ENCODE assay signal across 8 cellular contexts in the genomic region with DNA sequence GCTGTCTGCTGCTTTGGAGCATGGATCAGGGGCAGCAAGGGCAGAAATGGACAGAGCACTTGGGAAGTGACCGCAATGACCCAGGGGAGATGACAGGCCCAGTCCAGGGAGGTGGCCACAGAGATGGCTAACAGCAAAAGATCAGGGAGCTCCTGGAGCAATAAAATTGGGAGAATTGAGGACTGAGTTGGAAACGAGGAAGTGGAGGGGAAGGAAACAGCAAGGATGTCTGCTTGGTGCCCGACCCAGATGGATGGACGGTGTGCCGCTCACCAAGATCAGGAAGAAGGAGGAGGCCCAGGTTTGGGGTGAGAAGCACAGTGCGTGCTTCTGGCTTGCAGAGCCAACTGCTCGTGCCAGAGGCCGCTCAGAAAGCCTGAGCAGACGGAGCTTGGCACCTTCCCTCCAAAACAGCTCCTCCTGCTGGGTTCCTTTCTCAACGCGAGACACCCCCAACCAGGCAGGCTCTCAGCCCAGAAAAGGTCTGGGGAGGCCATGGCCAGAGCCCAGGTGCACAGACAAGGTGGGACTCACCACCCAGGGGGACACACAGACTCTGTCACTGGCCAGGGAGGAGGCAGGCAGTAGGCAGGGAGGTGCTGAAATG. TPM values are rescaled to one million over a fixed set of nuclear protein-coding genes. Genes with fewer than 3 reads are reported as not detected.
DNase-seq lines count a peak whose midpoint lies in the region; ATAC-seq, FAIRE-seq and TF ChIP-seq lines count a peak whose summit lies in the region.

No MANE protein-coding gene starts in this region.

- H3K9me3 ChIP-seq in DND-41 (ENCODE audit: insufficient read depth, low read length, severe bottlenecking) = no peaks in the 10 kb centered on the region
- no peaks in the 10 kb centered on the region for H3K9me3 ChIP-seq in body of pancreas
- H3K9me3 ChIP-seq in HepG2 (ENCODE audit: low read length) = no peaks in the 10 kb centered on the region
- no peaks in the 10 kb centered on the region for H3K9me3 ChIP-seq in left lung

- TF ChIP-seq CTCF in DND-41 (IDR thresholded peaks at IDR 0.05; ENCODE audit: borderline replicate concordance, extremely low read depth, low read length, poor library complexity, severe bottlenecking) (peak; percentile 58), body of pancreas (IDR thresholded peaks at IDR 0.05) (peak in 6 of 7 experiments; percentile 16 to 65 (median 52)), HepG2 (CRISPR knock-in tag; IDR thresholded peaks at IDR 0.05) (peak; percentile 71), left lung (IDR thresholded peaks at IDR 0.05) (no peak)

- TF ChIP-seq POLR2A in body of pancreas (IDR thresholded peaks at IDR 0.05) (no peak), HepG2 (IDR thresholded peaks at IDR 0.05; ENCODE audit: insufficient read depth in 1 of 2, low read depth in 2 of 2, low read length in 2 of 2) (no peak)

- intact Hi-C loops in body of pancreas (cut with DNase I) (no loop called here), HepG2 (cut with micrococcal nuclease; ENCODE audit: unreplicated experiment) (no loop called here), left lung (cut with DNase I) (no loop called here)

- POLR2A ChIA-PET in HepG2 (lab: Yijun Ruan, JAX) = interaction anchor here (0.7 to 3.0 kb wide), 6 partner anchors 11 to 72 kb away, joined by 3 to 19 read pairs (median 4); a partner anchor contains a TSS

- TF ChIP-seq RAD21 in HepG2 (CRISPR knock-in tag; IDR thresholded peaks at IDR 0.05) = peak; percentile 60; the same call in 1 of the 2 replicates

- CTCF ChIA-PET in HepG2 (lab: Yijun Ruan, JAX; ENCODE audit: low intra/inter-chr PET ratio, low total read pairs) = interaction anchor here (1.6 kb wide), 1 partner anchor 12 kb away, joined by 9 read pairs; no protein-coding TSS in a partner anchor

- ATAC-seq in DND-41 (ENCODE audit: insufficient read depth, low read depth) (peak; percentile 58), body of pancreas (peak; percentile 75), HepG2 (peak; percentile 10), left lung (no peak)

- H3K36me3 ChIP-seq in DND-41 (ENCODE audit: insufficient read depth, low read length) (no peaks in the 10 kb centered on the region), body of pancreas (replicated peaks in 1 of 2; ENCODE audit: insufficient read depth in 1 of 2, low read depth in 2 of 2) (no peaks in the 10 kb centered on the region), HepG2 (replicated peaks in 1 of 2; ENCODE audit: control insufficient read depth in 1 of 2, insufficient read depth in 2 of 2, low read length in 2 of 2) (no peaks in the 10 kb centered on the region), left lung (no peaks in the 10 kb centered on the region)

- no peak overlapping the region for H2AFZ ChIP-seq in DND-41 (ENCODE audit: low read depth, low read length)
- no peak overlapping the region for H2AFZ ChIP-seq in HepG2 (ENCODE audit: low read length)

- H3K4me1 ChIP-seq in DND-41 (ENCODE audit: insufficient read depth, low read length) (no peaks in the 10 kb centered on the region), body of pancreas (peaks cover 21% of the 10 kb centered on the region), HepG2 (ENCODE audit: insufficient read depth, low read length) (peaks cover 72% of the 10 kb centered on the region), left lung (peaks cover 0 to 7% of the 10 kb centered on the region in 2 donors)

- no peaks in the 10 kb centered on the region for H4K20me1 ChIP-seq in DND-41 (ENCODE audit: insufficient read depth, low read length)
- H4K20me1 ChIP-seq in HepG2 (ENCODE audit: insufficient read depth, low read length) = no peaks in the 10 kb centered on the region

- no peak overlapping the region for H3K9ac ChIP-seq in DND-41 (ENCODE audit: low read depth, low read length)
- H3K9ac ChIP-seq in HepG2 (ENCODE audit: insufficient read depth, low read depth, low read length) = no peak overlapping the region

- 29 to 32% methylated on average over 11 of the region's 11 CpGs for WGBS in body of pancreas, 2 donors
- 79% methylated on average over 6 of the region's 11 CpGs for WGBS in HepG2 (ENCODE audit: low lambda C conversion rate)

- TF ChIP-seq EP300 in HepG2 (IDR thresholded peaks at IDR 0.05; ENCODE audit: low read depth in 2 of 2, low read length in 2 of 2) = no peak
- TF ChIP-seq EP300 in HepG2 (CRISPR knock-in tag; IDR thresholded peaks at IDR 0.05; ENCODE audit: borderline replicate concordance) = no peak

- no peaks in the 10 kb centered on the region for H3K27me3 ChIP-seq in DND-41 (ENCODE audit: insufficient read depth, low read length, poor library complexity)
- H3K27me3 ChIP-seq in body of pancreas = no peaks in the 10 kb centered on the region
- H3K27me3 ChIP-seq in HepG2 (ENCODE audit: control insufficient read depth in 1 of 2, insufficient read depth in 2 of 2, low read length in 2 of 2) = peaks cover 7 to 16% of the 10 kb centered on the region in 2 experiments; a peak in 3 of 5 replicates
- H3K27me3 ChIP-seq in left lung = peaks cover 0 to 59% of the 10 kb centered on the region in 2 donors

- DNase-seq in DND-41 = peak; percentile 25
- peak; percentile 64 for DNase-seq in KBM-7
- peak; percentile 67 to 82 (median 74) for DNase-seq in body of pancreas
- DNase-seq in HepG2 (ENCODE audit: low spot score) = no peak
- no peak for DNase-seq in left lung
- DNase-seq in occipital lobe (lab: John Stamatoyannopoulos, UW) = no peak
- DNase-seq in foreskin melanocyte = no peak
- DNase-seq in LoVo (ENCODE audit: low spot score) = no peak

- H3K4me3 ChIP-seq in DND-41 (ENCODE audit: low read depth in 1 of 2, low read length in 2 of 2) (no peak overlapping the region), body of pancreas (no peak overlapping the region), HepG2 (replicated peaks in 1 of 3; ENCODE audit: insufficient read depth in 1 of 3, low read depth in 2 of 3, low read length in 3 of 3) (no peak overlapping the region), left lung (no peak overlapping the region)

- H3K4me2 ChIP-seq in DND-41 (ENCODE audit: insufficient read depth, low read length) (no peak overlapping the region), HepG2 (ENCODE audit: low read depth, low read length) (peak overlapping the region; percentile 21; the same call in 1 of the 2 replicates)

- H3K79me2 ChIP-seq in DND-41 (ENCODE audit: insufficient read depth, low read length) = no peaks in the 10 kb centered on the region
- no peaks in the 10 kb centered on the region for H3K79me2 ChIP-seq in HepG2 (ENCODE audit: insufficient read depth, low read length)

- in situ Hi-C loops in KBM-7 (cut with MboI; ENCODE audit: low pct_unique_long_range_greater_than_20kb, low sequenced_read_pairs) = no loop called here
- in situ Hi-C loops in HepG2 (cut with HindIII; ENCODE audit: extremely low pct_ligation_motif_present, low pct_unique_long_range_greater_than_20kb) = no loop called here

- BruUV-seq in HepG2 (replicated peaks; lab: Mats Ljungman, UMichigan) = no TSS peak

- FAIRE-seq in HepG2 (lab: Jason Lieb, UNC) = peak; percentile 8

- H3K27ac ChIP-seq in DND-41 (ENCODE audit: low read length) (no peak overlapping the region), body of pancreas (no peak overlapping the region), HepG2 (ENCODE audit: extremely low read length, insufficient read depth, low read length) (no peak overlapping the region), left lung (no peak overlapping the region)

RNA-seq across cellular contexts. Expression of a gene that starts 1.7 kb away (rescaled TPM):
- total RNA-seq in body of pancreas (not detected), HepG2 (2016; rRNA removed; fragmentation: Illumina TruSeq; extraction: Trizol) (0.20 TPM in 1 of 2 replicates, not detected in the other), left lung (not detected), occipital lobe (not detected)
- not detected in 2 replicates for total RNA-seq in HepG2 (2016; cell fraction: cytosol; rRNA removed; fragmentation: Illumina TruSeq; extraction: Trizol; ENCODE audit: low read depth)
- not detected in 2 replicates for total RNA-seq in HepG2 (2016; cell fraction: insoluble cytoplasmic fraction; rRNA removed; fragmentation: Illumina TruSeq; extraction: Trizol)
- not detected in 2 replicates for total RNA-seq in HepG2 (2016; cell fraction: membrane; rRNA removed; fragmentation: Illumina TruSeq; extraction: Trizol)
- total RNA-seq in HepG2 (2016; cell fraction: nucleus; rRNA removed; fragmentation: Illumina TruSeq; extraction: Trizol) = not detected in 2 replicates
- 0.03 TPM in 2 replicates for polyA plus RNA-seq in HepG2 (2011; rRNA removed)
- polyA plus RNA-seq in HepG2 (2011; cell fraction: cytosol; rRNA removed) = 0.03 TPM in 1 of 2 replicates, not detected in the other
- 0.21 and 0.24 TPM in 2 replicates for polyA plus RNA-seq in HepG2 (2011; cell fraction: nucleus; rRNA removed)
- polyA plus RNA-seq in HepG2 (2012) = not detected in 2 replicates
- not detected in 2 replicates for polyA plus RNA-seq in HepG2 (2016; cell fraction: cytosol; fragmentation: Illumina TruSeq; extraction: Trizol; ENCODE audit: low read depth)
- not detected in 2 replicates for polyA plus RNA-seq in HepG2 (2016; cell fraction: insoluble cytoplasmic fraction; fragmentation: Illumina TruSeq; extraction: Trizol; ENCODE audit: low read depth)
- polyA plus RNA-seq in HepG2 (2016; cell fraction: membrane; fragmentation: Illumina TruSeq; extraction: Trizol; ENCODE audit: low read depth) = not detected in 2 replicates
- not detected in 2 replicates for polyA plus RNA-seq in HepG2 (2016; cell fraction: nucleus; fragmentation: Illumina TruSeq; extraction: Trizol; ENCODE audit: insufficient read depth, low read depth)
- not detected in 2 replicates for polyA minus RNA-seq in HepG2 (2011; rRNA and poly(A)+ RNA removed; ENCODE audit: low replicate concordance)
- 1.4 TPM in 1 of 2 replicates, not detected in the other for polyA minus RNA-seq in HepG2 (2011; cell fraction: cytosol; rRNA and poly(A)+ RNA removed)
- polyA minus RNA-seq in HepG2 (2011; cell fraction: nucleus; rRNA and poly(A)+ RNA removed) = not detected in 2 replicates

RNA-seq across cellular contexts. Expression of a gene that starts 17.9 kb away (rescaled TPM):
- total RNA-seq in body of pancreas (not detected), HepG2 (2016; rRNA removed; fragmentation: Illumina TruSeq; extraction: Trizol) (not detected in 2 replicates), left lung (not detected), occipital lobe (not detected)
- not detected in 2 replicates for total RNA-seq in HepG2 (2016; cell fraction: cytosol; rRNA removed; fragmentation: Illumina TruSeq; extraction: Trizol; ENCODE audit: low read depth)
- total RNA-seq in HepG2 (2016; cell fraction: insoluble cytoplasmic fraction; rRNA removed; fragmentation: Illumina TruSeq; extraction: Trizol) = not detected in 2 replicates
- total RNA-seq in HepG2 (2016; cell fraction: membrane; rRNA removed; fragmentation: Illumina TruSeq; extraction: Trizol) = not detected in 2 replicates
- not detected in 2 replicates for total RNA-seq in HepG2 (2016; cell fraction: nucleus; rRNA removed; fragmentation: Illumina TruSeq; extraction: Trizol)
- not detected in 2 replicates for polyA plus RNA-seq in HepG2 (2011; rRNA removed)
- polyA plus RNA-seq in HepG2 (2011; cell fraction: cytosol; rRNA removed) = not detected in 2 replicates
- polyA plus RNA-seq in HepG2 (2011; cell fraction: nucleus; rRNA removed) = not detected in 2 replicates
- not detected in 2 replicates for polyA plus RNA-seq in HepG2 (2012)
- not detected in 2 replicates for polyA plus RNA-seq in HepG2 (2016; cell fraction: cytosol; fragmentation: Illumina TruSeq; extraction: Trizol; ENCODE audit: low read depth)
- polyA plus RNA-seq in HepG2 (2016; cell fraction: insoluble cytoplasmic fraction; fragmentation: Illumina TruSeq; extraction: Trizol; ENCODE audit: low read depth) = not detected in 2 replicates
- polyA plus RNA-seq in HepG2 (2016; cell fraction: membrane; fragmentation: Illumina TruSeq; extraction: Trizol; ENCODE audit: low read depth) = not detected in 2 replicates
- not detected in 2 replicates for polyA plus RNA-seq in HepG2 (2016; cell fraction: nucleus; fragmentation: Illumina TruSeq; extraction: Trizol; ENCODE audit: insufficient read depth, low read depth)
- polyA minus RNA-seq in HepG2 (2011; rRNA and poly(A)+ RNA removed; ENCODE audit: low replicate concordance) = not detected in 2 replicates
- not detected in 2 replicates for polyA minus RNA-seq in HepG2 (2011; cell fraction: cytosol; rRNA and poly(A)+ RNA removed)
- polyA minus RNA-seq in HepG2 (2011; cell fraction: nucleus; rRNA and poly(A)+ RNA removed) = not detected in 2 replicates

RNA-seq across cellular contexts. Expression of a gene that starts 24.8 kb away (rescaled TPM):
- total RNA-seq in body of pancreas (10 to 100 TPM; 15.0 to 39.2 TPM), HepG2 (2016; rRNA removed; fragmentation: Illumina TruSeq; extraction: Trizol) (10.7 and 11.1 TPM in 2 replicates), left lung (10 to 100 TPM; 14.2 to 28.2 TPM), occipital lobe (4.4 TPM)
- total RNA-seq in HepG2 (2016; cell fraction: cytosol; rRNA removed; fragmentation: Illumina TruSeq; extraction: Trizol; ENCODE audit: low read depth) = 15.3 and 15.8 TPM in 2 replicates
- 7.2 and 12.8 TPM in 2 replicates for total RNA-seq in HepG2 (2016; cell fraction: insoluble cytoplasmic fraction; rRNA removed; fragmentation: Illumina TruSeq; extraction: Trizol)
- total RNA-seq in HepG2 (2016; cell fraction: membrane; rRNA removed; fragmentation: Illumina TruSeq; extraction: Trizol) = 15.5 and 16.6 TPM in 2 replicates
- 7.6 and 9.6 TPM in 2 replicates for total RNA-seq in HepG2 (2016; cell fraction: nucleus; rRNA removed; fragmentation: Illumina TruSeq; extraction: Trizol)
- 17.2 and 27.9 TPM in 2 replicates for polyA plus RNA-seq in HepG2 (2011; rRNA removed)
- polyA plus RNA-seq in HepG2 (2011; cell fraction: cytosol; rRNA removed) = 20.3 and 35.1 TPM in 2 replicates
- polyA plus RNA-seq in HepG2 (2011; cell fraction: nucleus; rRNA removed) = 48.0 and 49.7 TPM in 2 replicates
- polyA plus RNA-seq in HepG2 (2012) = 9.3 and 16.2 TPM in 2 replicates
- polyA plus RNA-seq in HepG2 (2016; cell fraction: cytosol; fragmentation: Illumina TruSeq; extraction: Trizol; ENCODE audit: low read depth) = 11.0 and 13.5 TPM in 2 replicates
- polyA plus RNA-seq in HepG2 (2016; cell fraction: insoluble cytoplasmic fraction; fragmentation: Illumina TruSeq; extraction: Trizol; ENCODE audit: low read depth) = 14.8 and 16.5 TPM in 2 replicates
- polyA plus RNA-seq in HepG2 (2016; cell fraction: membrane; fragmentation: Illumina TruSeq; extraction: Trizol; ENCODE audit: low read depth) = 11.0 and 11.4 TPM in 2 replicates
- 19.6 TPM in 2 replicates for polyA plus RNA-seq in HepG2 (2016; cell fraction: nucleus; fragmentation: Illumina TruSeq; extraction: Trizol; ENCODE audit: insufficient read depth, low read depth)
- 0.82 and 20.7 TPM in 2 replicates for polyA minus RNA-seq in HepG2 (2011; rRNA and poly(A)+ RNA removed; ENCODE audit: low replicate concordance)
- 7.2 and 9.7 TPM in 2 replicates for polyA minus RNA-seq in HepG2 (2011; cell fraction: cytosol; rRNA and poly(A)+ RNA removed)
- 10.6 and 12.8 TPM in 2 replicates for polyA minus RNA-seq in HepG2 (2011; cell fraction: nucleus; rRNA and poly(A)+ RNA removed)

RNA-seq across cellular contexts. Expression of a gene that starts 26.8 kb away (rescaled TPM):
- 1 to 10 TPM in 1 of 2 donors, under 1 TPM in 1; 0.33 to 4.4 TPM for total RNA-seq in body of pancreas
- total RNA-seq in HepG2 (2016; rRNA removed; fragmentation: Illumina TruSeq; extraction: Trizol) = 1.3 and 3.0 TPM in 2 replicates
- 1.9 and 3.1 TPM in 2 replicates for total RNA-seq in HepG2 (2016; cell fraction: cytosol; rRNA removed; fragmentation: Illumina TruSeq; extraction: Trizol; ENCODE audit: low read depth)
- total RNA-seq in HepG2 (2016; cell fraction: insoluble cytoplasmic fraction; rRNA removed; fragmentation: Illumina TruSeq; extraction: Trizol) = 1.4 and 3.6 TPM in 2 replicates
- total RNA-seq in HepG2 (2016; cell fraction: membrane; rRNA removed; fragmentation: Illumina TruSeq; extraction: Trizol) = 2.4 and 3.3 TPM in 2 replicates
- total RNA-seq in HepG2 (2016; cell fraction: nucleus; rRNA removed; fragmentation: Illumina TruSeq; extraction: Trizol) = 2.3 and 3.0 TPM in 2 replicates
- 2.5 and 3.1 TPM in 2 replicates for polyA plus RNA-seq in HepG2 (2011; rRNA removed)
- 1.5 and 3.0 TPM in 2 replicates for polyA plus RNA-seq in HepG2 (2011; cell fraction: cytosol; rRNA removed)
- 27.2 and 32.3 TPM in 2 replicates for polyA plus RNA-seq in HepG2 (2011; cell fraction: nucleus; rRNA removed)
- polyA plus RNA-seq in HepG2 (2012) = 3.6 and 10.3 TPM in 2 replicates
- polyA plus RNA-seq in HepG2 (2016; cell fraction: cytosol; fragmentation: Illumina TruSeq; extraction: Trizol; ENCODE audit: low read depth) = 3.7 and 5.9 TPM in 2 replicates
- polyA plus RNA-seq in HepG2 (2016; cell fraction: insoluble cytoplasmic fraction; fragmentation: Illumina TruSeq; extraction: Trizol; ENCODE audit: low read depth) = 1.6 and 2.3 TPM in 2 replicates
- 3.4 and 5.0 TPM in 2 replicates for polyA plus RNA-seq in HepG2 (2016; cell fraction: membrane; fragmentation: Illumina TruSeq; extraction: Trizol; ENCODE audit: low read depth)
- 6.6 and 9.9 TPM in 2 replicates for polyA plus RNA-seq in HepG2 (2016; cell fraction: nucleus; fragmentation: Illumina TruSeq; extraction: Trizol; ENCODE audit: insufficient read depth, low read depth)
- 2.5 and 2.6 TPM in 2 replicates for polyA minus RNA-seq in HepG2 (2011; rRNA and poly(A)+ RNA removed; ENCODE audit: low replicate concordance)
- polyA minus RNA-seq in HepG2 (2011; cell fraction: cytosol; rRNA and poly(A)+ RNA removed) = 0.30 and 1.2 TPM in 2 replicates
- polyA minus RNA-seq in HepG2 (2011; cell fraction: nucleus; rRNA and poly(A)+ RNA removed) = 1.0 and 1.7 TPM in 2 replicates
- total RNA-seq in left lung = 1 to 10 TPM in 1 of 2 donors, under 1 TPM in 1; 0.63 to 1.1 TPM
- total RNA-seq in occipital lobe = 3.9 TPM

RNA-seq across cellular contexts. Expression of a gene that starts 31.1 kb away (rescaled TPM):
- total RNA-seq in body of pancreas (100 to 1,000 TPM; 218 to 227 TPM), HepG2 (2016; rRNA removed; fragmentation: Illumina TruSeq; extraction: Trizol) (94.5 and 191 TPM in 2 replicates), left lung (100 to 1,000 TPM; 133 to 155 TPM), occipital lobe (73.5 TPM)
- 72.5 and 74.4 TPM in 2 replicates for total RNA-seq in HepG2 (2016; cell fraction: cytosol; rRNA removed; fragmentation: Illumina TruSeq; extraction: Trizol; ENCODE audit: low read depth)
- 86.8 and 210 TPM in 2 replicates for total RNA-seq in HepG2 (2016; cell fraction: insoluble cytoplasmic fraction; rRNA removed; fragmentation: Illumina TruSeq; extraction: Trizol)
- total RNA-seq in HepG2 (2016; cell fraction: membrane; rRNA removed; fragmentation: Illumina TruSeq; extraction: Trizol) = 109 and 128 TPM in 2 replicates
- total RNA-seq in HepG2 (2016; cell fraction: nucleus; rRNA removed; fragmentation: Illumina TruSeq; extraction: Trizol) = 152 and 179 TPM in 2 replicates
- 193 and 197 TPM in 2 replicates for polyA plus RNA-seq in HepG2 (2011; rRNA removed)
- polyA plus RNA-seq in HepG2 (2011; cell fraction: cytosol; rRNA removed) = 220 and 352 TPM in 2 replicates
- 256 and 281 TPM in 2 replicates for polyA plus RNA-seq in HepG2 (2011; cell fraction: nucleus; rRNA removed)
- polyA plus RNA-seq in HepG2 (2012) = 71.8 and 108 TPM in 2 replicates
- polyA plus RNA-seq in HepG2 (2016; cell fraction: cytosol; fragmentation: Illumina TruSeq; extraction: Trizol; ENCODE audit: low read depth) = 82.2 and 93.0 TPM in 2 replicates
- 90.8 and 112 TPM in 2 replicates for polyA plus RNA-seq in HepG2 (2016; cell fraction: insoluble cytoplasmic fraction; fragmentation: Illumina TruSeq; extraction: Trizol; ENCODE audit: low read depth)
- polyA plus RNA-seq in HepG2 (2016; cell fraction: membrane; fragmentation: Illumina TruSeq; extraction: Trizol; ENCODE audit: low read depth) = 103 and 135 TPM in 2 replicates
- polyA plus RNA-seq in HepG2 (2016; cell fraction: nucleus; fragmentation: Illumina TruSeq; extraction: Trizol; ENCODE audit: insufficient read depth, low read depth) = 241 and 283 TPM in 2 replicates
- 353 and 575 TPM in 2 replicates for polyA minus RNA-seq in HepG2 (2011; rRNA and poly(A)+ RNA removed; ENCODE audit: low replicate concordance)
- polyA minus RNA-seq in HepG2 (2011; cell fraction: cytosol; rRNA and poly(A)+ RNA removed) = 147 and 182 TPM in 2 replicates
- 87.0 and 96.2 TPM in 2 replicates for polyA minus RNA-seq in HepG2 (2011; cell fraction: nucleus; rRNA and poly(A)+ RNA removed)

Comparison
In these comparisons a context has a peak if more than half of its experiments do, and no peak if none do; other contexts are left out.
1. DNase-seq: peak in DND-41 (single experiment), KBM-7 (single experiment) and body of pancreas (4 of 4); none in HepG2 (single experiment), left lung (0 of 2), occipital lobe (single experiment), foreskin melanocyte (single experiment) and LoVo (single experiment).
2. CTCF ChIP-seq: peak in DND-41 (single experiment), body of pancreas (6 of 7) and HepG2 (single experiment); none in left lung (0 of 2).